ENCODE assay signal across 11 cellular contexts in genomic region chr2:37590119-37590571, GRCh38.
DNase-seq lines count a peak whose midpoint lies in the region; ATAC-seq and TF ChIP-seq lines count a peak whose summit lies in the region.
"Had no signal": no experiment of that assay in that cellular context is flagged by ENCODE, and none has a peak within 500 bp of the region (broad histone marks: within the 10 kb centered on the region; RNA-seq: fewer than 3 reads in every experiment).

No MANE protein-coding gene starts in this region.

- POLR2A ChIA-PET in CD8-positive, alpha-beta memory T cell (lab: Charles Lee): interaction anchor here (2.1 kb wide), 1 partner anchor 10 kb away, joined by 7 read pairs; no protein-coding TSS in a partner anchor

- no peaks in the 10 kb centered on the region for H3K27me3 ChIP-seq in CD8-positive, alpha-beta memory T cell (ENCODE audit: insufficient read depth, low read length, poor library complexity, severe bottlenecking)
- H3K27me3 ChIP-seq in esophagus muscularis mucosa (no peaks in the 10 kb centered on the region), rectal smooth muscle tissue (ENCODE audit: control insufficient read depth, insufficient read depth, low read length) (no peaks in the 10 kb centered on the region)

- DNase-seq in CD8-positive, alpha-beta memory T cell: no peak
- DNase-seq in NOMO-1 treated with DMSO at 0.1 percent for 48 hours (lab: John Stamatoyannopoulos, UW; ENCODE audit: unreplicated experiment) (peak; percentile 64), esophagus muscularis mucosa (ENCODE audit: extremely low spot score) (no peak), DMS53 (lab: John Stamatoyannopoulos, UW) (no peak)
- DNase-seq in stimulated activated CD4-positive, alpha-beta T cell treated with anti-CD3 and anti-CD28 coated beads, Interleukin-4, amount 100 ng/mL, for 1 hour: no peak
- no peak for DNase-seq in activated CD4-positive, alpha-beta T cell treated with anti-CD3 and anti-CD28 coated beads for 1 hour
- DNase-seq: DMS79 treated with DMSO at 0.1 percent for 48 hours, KG1 had no signal

- no peak for ATAC-seq in GM18502 (IDR thresholded peaks at IDR 0.05; ENCODE audit: poor library complexity, unreplicated experiment)

- no peaks in the 10 kb centered on the region for H3K27me3 Mint-ChIP-seq in CD8-positive, alpha-beta memory T cell

- H3K9me3 ChIP-seq in CD8-positive, alpha-beta memory T cell (ENCODE audit: low read length): peaks cover 7% of the 10 kb centered on the region
- H3K9me3 ChIP-seq in esophagus muscularis mucosa: peaks cover 0 to 14% (median 4%) of the 10 kb centered on the region in 4 donors

- peaks cover 65 to 72% (median 69%) of the 10 kb centered on the region in 3 donors for H3K4me1 Mint-ChIP-seq in CD8-positive, alpha-beta memory T cell

- intact Hi-C loops in esophagus muscularis mucosa (cut with DNase I): no loop called here

- H3K9ac ChIP-seq in rectal smooth muscle tissue (ENCODE audit: low read length): peak overlapping the region; percentile 27

- peaks cover 50% of the 10 kb centered on the region for H3K4me1 ChIP-seq in CD8-positive, alpha-beta memory T cell (ENCODE audit: insufficient read depth, low read length)
- H3K4me1 ChIP-seq in esophagus muscularis mucosa: peaks cover 20 to 58% (median 50%) of the 10 kb centered on the region in 4 donors
- H3K4me1 ChIP-seq in rectal smooth muscle tissue (ENCODE audit: control insufficient read depth, insufficient read depth, low read length): peaks cover 7% of the 10 kb centered on the region

- peaks cover 2 to 16% (median 2%) of the 10 kb centered on the region in 3 donors for H3K36me3 Mint-ChIP-seq in CD8-positive, alpha-beta memory T cell

- H3K27ac ChIP-seq in CD8-positive, alpha-beta memory T cell (ENCODE audit: low read depth, low read length): no peak overlapping the region
- H3K27ac ChIP-seq in esophagus muscularis mucosa (replicated peaks in 1 of 4) (peak overlapping the region; percentile 46 to 67 (median 62)), rectal smooth muscle tissue (ENCODE audit: low read depth, low read length) (no peak overlapping the region)

- H3K36me3 ChIP-seq in CD8-positive, alpha-beta memory T cell (ENCODE audit: insufficient read depth, low read length): no peaks in the 10 kb centered on the region
- no peaks in the 10 kb centered on the region for H3K36me3 ChIP-seq in esophagus muscularis mucosa
- H3K36me3 ChIP-seq in rectal smooth muscle tissue (ENCODE audit: control insufficient read depth, insufficient read depth, low read length): no peaks in the 10 kb centered on the region

- H3K4me3 Mint-ChIP-seq in CD8-positive, alpha-beta memory T cell: peak overlapping the region in 3 of 7 donors; percentile 14 to 43 (median 36)

- CTCF ChIA-PET in CD8-positive, alpha-beta memory T cell (lab: Charles Lee): interaction anchor here (0.8 to 2.2 kb wide), 4 partner anchors 10 to 175 kb away, joined by 3 to 7 read pairs (median 4); no protein-coding TSS in a partner anchor

- H3K4me3 ChIP-seq in CD8-positive, alpha-beta memory T cell (ENCODE audit: low read length): no peak overlapping the region
- H3K4me3 ChIP-seq in esophagus muscularis mucosa (no peak overlapping the region), rectal smooth muscle tissue (ENCODE audit: low read length) (no peak overlapping the region)
- H3K4me3 ChIP-seq: coronary artery had no signal

- no peak for TF ChIP-seq CTCF in esophagus muscularis mucosa (IDR thresholded peaks at IDR 0.05)

- peak overlapping the region in 7 of 8 donors; percentile 15 to 93 (median 79) for H3K27ac Mint-ChIP-seq in CD8-positive, alpha-beta memory T cell

- no peak for TF ChIP-seq POLR2A in esophagus muscularis mucosa (IDR thresholded peaks at IDR 0.05; ENCODE audit: low read depth)

- peak; percentile 43 for TF ChIP-seq EP300 in esophagus muscularis mucosa (IDR thresholded peaks at IDR 0.05)

- WGBS in esophagus muscularis mucosa: 66% methylated on average over 3 of the region's 3 CpGs

- H3K9me3 Mint-ChIP-seq in CD8-positive, alpha-beta memory T cell: peaks cover 0 to 15% (median 11%) of the 10 kb centered on the region in 5 donors

Comparison
In these comparisons a context has a peak if more than half of its experiments do, and no peak if none do; other contexts are left out.
1. H3K27ac ChIP-seq: peak in esophagus muscularis mucosa (4 of 4); none in CD8-positive, alpha-beta memory T cell (single experiment) and rectal smooth muscle tissue (single experiment).